In genomic region chr3:129859272-129859671, GRCh38 we compare ENCODE assay signal across 3 cellular contexts.
A peak's percentile ranks its signal among the peaks of the same experiment; 100 is the strongest.
TF ChIP-seq lines count a peak whose summit lies in the region.

No MANE protein-coding gene starts in this region.

TF ChIP-seq in HepG2, 621 proteins besides CTCF, POLR2A, EP300 and RAD21:
- no peak for TF ChIP-seq KDM5B (CRISPR knock-in tag; IDR thresholded peaks at IDR 0.05; ENCODE audit: borderline replicate concordance)
- TF ChIP-seq ZNF121 (CRISPR knock-in tag; IDR thresholded peaks at IDR 0.05) = peak; percentile 83; the same call in 1 of the 2 replicates
- 0 out of 2 replicates have a peak, but pooled peaks have one; percentile 21 for TF ChIP-seq ZMYM3 (CRISPR knock-in tag; IDR thresholded peaks at IDR 0.05)
- TF ChIP-seq, protein P1, sequence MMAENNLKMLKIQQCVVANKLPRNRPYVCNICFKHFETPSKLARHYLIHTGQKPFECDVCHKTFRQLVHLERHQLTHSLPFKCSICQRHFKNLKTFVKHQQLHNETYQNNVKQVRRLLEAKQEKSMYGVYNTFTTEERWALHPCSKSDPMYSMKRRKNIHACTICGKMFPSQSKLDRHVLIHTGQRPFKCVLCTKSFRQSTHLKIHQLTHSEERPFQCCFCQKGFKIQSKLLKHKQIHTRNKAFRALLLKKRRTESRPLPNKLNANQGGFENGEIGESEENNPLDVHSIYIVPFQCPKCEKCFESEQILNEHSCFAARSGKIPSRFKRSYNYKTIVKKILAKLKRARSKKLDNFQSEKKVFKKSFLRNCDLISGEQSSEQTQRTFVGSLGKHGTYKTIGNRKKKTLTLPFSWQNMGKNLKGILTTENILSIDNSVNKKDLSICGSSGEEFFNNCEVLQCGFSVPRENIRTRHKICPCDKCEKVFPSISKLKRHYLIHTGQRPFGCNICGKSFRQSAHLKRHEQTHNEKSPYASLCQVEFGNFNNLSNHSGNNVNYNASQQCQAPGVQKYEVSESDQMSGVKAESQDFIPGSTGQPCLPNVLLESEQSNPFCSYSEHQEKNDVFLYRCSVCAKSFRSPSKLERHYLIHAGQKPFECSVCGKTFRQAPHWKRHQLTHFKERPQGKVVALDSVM (CRISPR knock-in tag; IDR thresholded peaks at IDR 0.05) = peak; percentile 68; the same call in 1 of the 2 replicates

TF ChIP-seq in WTC11, 78 proteins besides CTCF, POLR2A, EP300 and RAD21:
- TF ChIP-seq, protein P2, sequence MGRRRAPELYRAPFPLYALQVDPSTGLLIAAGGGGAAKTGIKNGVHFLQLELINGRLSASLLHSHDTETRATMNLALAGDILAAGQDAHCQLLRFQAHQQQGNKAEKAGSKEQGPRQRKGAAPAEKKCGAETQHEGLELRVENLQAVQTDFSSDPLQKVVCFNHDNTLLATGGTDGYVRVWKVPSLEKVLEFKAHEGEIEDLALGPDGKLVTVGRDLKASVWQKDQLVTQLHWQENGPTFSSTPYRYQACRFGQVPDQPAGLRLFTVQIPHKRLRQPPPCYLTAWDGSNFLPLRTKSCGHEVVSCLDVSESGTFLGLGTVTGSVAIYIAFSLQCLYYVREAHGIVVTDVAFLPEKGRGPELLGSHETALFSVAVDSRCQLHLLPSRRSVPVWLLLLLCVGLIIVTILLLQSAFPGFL (CRISPR knock-in tag; IDR thresholded peaks at IDR 0.05; ENCODE audit: borderline replicate concordance) = no peak
- peak; percentile 97 for TF ChIP-seq ZNF121 (CRISPR knock-in tag; IDR thresholded peaks at IDR 0.05)

TF ChIP-seq in H1, 55 proteins besides CTCF, POLR2A, EP300 and RAD21:
- TF ChIP-seq TAF1 (IDR thresholded peaks at IDR 0.05; ENCODE audit: low read depth, low read length) (no peak), KDM1A (IDR thresholded peaks at IDR 0.05; ENCODE audit: borderline replicate concordance, low read length) (0 out of 2 replicates have a peak, but pooled peaks have one; percentile 39)
